Comparison of ENCODE assay signal across 19 cellular contexts in genomic region chr10:6044060-6044459, GRCh38. TPM values are rescaled to one million over a fixed set of nuclear protein-coding genes. Genes with fewer than 3 reads are reported as not detected.
DNase-seq lines count a peak whose midpoint lies in the region; FAIRE-seq and TF ChIP-seq lines count a peak whose summit lies in the region.
"Had no signal": no experiment of that assay in that cellular context is flagged by ENCODE, and none has a peak within 500 bp of the region (broad histone marks: within the 10 kb centered on the region; RNA-seq: fewer than 3 reads in every experiment).

No MANE protein-coding gene starts in this region.

- no peak overlapping the region for H4K5ac ChIP-seq in H9 (ENCODE audit: insufficient read length, low read depth, low read length)

- H3K9me3 ChIP-seq in H9 (ENCODE audit: control insufficient read depth, low read depth, low read length), result no peaks in the 10 kb centered on the region
- H3K9me3 ChIP-seq: body of pancreas, esophagus squamous epithelium, lower lobe of right lung had no signal

- H3K56ac ChIP-seq in H9 (ENCODE audit: insufficient read length, low read depth, low read length), result no peak overlapping the region

- H2BK20ac ChIP-seq in H9 (ENCODE audit: low read depth, low read length, poor library complexity, severe bottlenecking), result no peak overlapping the region

- no peak overlapping the region for H2BK5ac ChIP-seq in H9 (ENCODE audit: insufficient read length, low read length)

- H3K27me3 Mint-ChIP-seq in H9 (ENCODE audit: low read depth) (peaks cover 14% of the 10 kb centered on the region), osteocyte (ENCODE audit: unreplicated experiment) (peaks cover 50% of the 10 kb centered on the region)
- no peaks in the 10 kb centered on the region for H3K27me3 Mint-ChIP-seq in activated naive CD8-positive, alpha-beta T cell

- H3K79me1 ChIP-seq in H9 (ENCODE audit: insufficient read depth, low read depth, low read length, poor library complexity, severe bottlenecking), result no peaks in the 10 kb centered on the region

- no peaks in the 10 kb centered on the region for H3K27me3 ChIP-seq in H9 (ENCODE audit: insufficient read depth, low read length)
- H3K27me3 ChIP-seq: body of pancreas had no signal

- no peak overlapping the region for H3K4me2 ChIP-seq in H9 (ENCODE audit: insufficient read depth, insufficient read length, low read length)

- no peak overlapping the region for H2AK5ac ChIP-seq in H9 (ENCODE audit: insufficient read length, low read length)

- no peak overlapping the region for H3K27ac ChIP-seq in H9 (ENCODE audit: insufficient read length, low read depth, low read length)
- H3K27ac ChIP-seq: body of pancreas, esophagus squamous epithelium, lower lobe of right lung had no signal

- no peak overlapping the region for H3K4me3 Mint-ChIP-seq in H9
- H3K4me3 Mint-ChIP-seq in activated naive CD8-positive, alpha-beta T cell, result peak overlapping the region; percentile 73
- H3K4me3 Mint-ChIP-seq in osteocyte (ENCODE audit: unreplicated experiment), result no peak overlapping the region
- H3K4me3 Mint-ChIP-seq: nephron had no signal

- H3K18ac ChIP-seq in H9 (ENCODE audit: insufficient read length, low read depth, low read length), result no peak overlapping the region

- no peaks in the 10 kb centered on the region for H3K4me1 ChIP-seq in H9 (ENCODE audit: insufficient read depth, low read length)
- H3K4me1 ChIP-seq: body of pancreas, esophagus squamous epithelium had no signal

- H3K9ac ChIP-seq in H9 (ENCODE audit: extremely low read depth, insufficient read length, low read length), result no peak overlapping the region

- no peak overlapping the region for H4K8ac ChIP-seq in H9 (replicated peaks; ENCODE audit: insufficient read length, low read depth, low read length)

- H2BK120ac ChIP-seq in H9 (ENCODE audit: low read depth, low read length, poor library complexity, severe bottlenecking), result no peak overlapping the region

- H3K23me2 ChIP-seq in H9 (ENCODE audit: insufficient read length, low read depth, low read length, poor library complexity, severe bottlenecking), result no peaks in the 10 kb centered on the region

- H3K27ac Mint-ChIP-seq in H9, result no peak overlapping the region
- H3K27ac Mint-ChIP-seq in activated naive CD8-positive, alpha-beta T cell, result peak overlapping the region; percentile 99
- H3K27ac Mint-ChIP-seq in osteocyte (ENCODE audit: unreplicated experiment), result no peak overlapping the region
- H3K27ac Mint-ChIP-seq: nephron had no signal

- no peak overlapping the region for H4K91ac ChIP-seq in H9 (ENCODE audit: insufficient read length, low read depth, low read length)

- H2AFZ ChIP-seq in H9 (ENCODE audit: low read length), result no peak overlapping the region

- FAIRE-seq in D721Med (lab: Jason Lieb, UNC), result no peak

- no peaks in the 10 kb centered on the region; a peak in 1 of 5 replicates for H3K9me3 Mint-ChIP-seq in H9
- no peaks in the 10 kb centered on the region for H3K9me3 Mint-ChIP-seq in activated naive CD8-positive, alpha-beta T cell (ENCODE audit: low read depth)
- no peaks in the 10 kb centered on the region for H3K9me3 Mint-ChIP-seq in osteocyte (ENCODE audit: unreplicated experiment)
- H3K9me3 Mint-ChIP-seq: immature natural killer cell had no signal

- H2BK15ac ChIP-seq in H9 (ENCODE audit: low read depth, low read length), result no peak overlapping the region

- no CpG with 5 or more reads among the region's 7 CpGs for WGBS in H9 (ENCODE audit: extremely low coverage, insufficient read length, low lambda C conversion rate)

- DNase-seq in activated CD8-positive, alpha-beta memory T cell treated with anti-CD3 and anti-CD28 coated beads, Interleukin-2, amount 50 U/mL, for 48 hours, result peak; percentile 52
- no peak for DNase-seq in activated CD8-positive, alpha-beta memory T cell treated with anti-CD3 and anti-CD28 coated beads for 24 hours
- DNase-seq in H9 (peak; percentile 9), osteocyte (ENCODE audit: extremely low spot score, unreplicated experiment) (peak; percentile 19), D721Med (ENCODE audit: insufficient read length, low spot score) (no peak), mesenteric fat pad (ENCODE audit: low spot score) (no peak), NCI-H146 (lab: John Stamatoyannopoulos, UW) (no peak)
- DNase-seq: ACHN, body of pancreas, COR-L47, dermis blood vessel endothelial cell, esophagus squamous epithelium, immature natural killer cell, lower lobe of right lung, NCI-H2029 treated with DMSO at 0.1 percent for 48 hours, NCI-H526 had no signal

- H3K79me2 ChIP-seq in H9 (ENCODE audit: insufficient read depth, low read length), result no peaks in the 10 kb centered on the region

- no peak overlapping the region for H2BK12ac ChIP-seq in H9 (ENCODE audit: insufficient read length, low read depth, low read length)

- no peaks in the 10 kb centered on the region for H3K36me3 Mint-ChIP-seq in H9 (ENCODE audit: insufficient read depth in 1 of 3, low read depth in 3 of 3)
- peaks cover 40% of the 10 kb centered on the region for H3K36me3 Mint-ChIP-seq in activated naive CD8-positive, alpha-beta T cell
- no peaks in the 10 kb centered on the region for H3K36me3 Mint-ChIP-seq in osteocyte (ENCODE audit: unreplicated experiment)

- H3T11ph ChIP-seq in H9 (ENCODE audit: low read length), result no peak overlapping the region

- peaks cover 0 to 4% of the 10 kb centered on the region in 2 experiments; a peak in 1 of 4 replicates for H3K4me1 Mint-ChIP-seq in H9
- peaks cover 79% of the 10 kb centered on the region for H3K4me1 Mint-ChIP-seq in activated naive CD8-positive, alpha-beta T cell (ENCODE audit: low read depth)
- H3K4me1 Mint-ChIP-seq in osteocyte (ENCODE audit: unreplicated experiment), result no peaks in the 10 kb centered on the region

- H4K20me1 ChIP-seq in H9 (ENCODE audit: control insufficient read depth, insufficient read depth, insufficient read length), result no peaks in the 10 kb centered on the region

- H3K4ac ChIP-seq in H9 (ENCODE audit: low read depth, low read length), result no peak overlapping the region

- TF ChIP-seq CTCF in H9 (conservative IDR thresholded peaks at IDR 0.05) (no peak), osteocyte (IDR thresholded peaks at IDR 0.05) (no peak), D721Med (IDR thresholded peaks at IDR 0.05; ENCODE audit: insufficient read depth, missing control alignments) (no peak)

- H3K23ac ChIP-seq in H9 (ENCODE audit: insufficient read length, low read depth, low read length), result no peak overlapping the region

- H3K14ac ChIP-seq in H9 (ENCODE audit: insufficient read depth, low read length), result no peak overlapping the region

RNA-seq across cellular contexts. Expression of gene IL2RA, which starts 18.1 kb away (rescaled TPM):
- total RNA-seq in H9 (2021) (not detected in 2 replicates), osteocyte (not detected in 2 replicates), mesenteric fat pad (2.4 TPM)
- total RNA-seq: dermis blood vessel endothelial cell, pulmonary artery endothelial cell had no signal

RNA-seq across cellular contexts. Expression of gene RBM17, which starts 44.8 kb away (rescaled TPM):
- total RNA-seq in H9 (2021), result 123 and 124 TPM in 2 replicates
- 73.4 and 80.1 TPM in 2 replicates for total RNA-seq in osteocyte
- total RNA-seq in mesenteric fat pad, result 137 TPM

Comparison
In these comparisons a context has a peak if more than half of its experiments do, and no peak if none do; other contexts are left out.
1. DNase-seq: peak in activated CD8-positive, alpha-beta memory T cell treated with anti-CD3 and anti-CD28 coated beads, Interleukin-2, amount 50 U/mL, for 48 hours (single experiment), H9 (single experiment) and osteocyte (single experiment); none in activated CD8-positive, alpha-beta memory T cell treated with anti-CD3 and anti-CD28 coated beads for 24 hours (single experiment), D721Med (single experiment), mesenteric fat pad (single experiment) and NCI-H146 (single experiment).